In genomic region chr2:46876741-46877384, GRCh38 we compare ENCODE assay signal across 1 cellular context.
TF ChIP-seq lines count a peak whose summit lies in the region.

No MANE protein-coding gene starts in this region.

TF ChIP-seq in GM23338, 12 proteins besides CTCF, POLR2A, EP300 and RAD21 (continued from another document):
- TF ChIP-seq, protein P1, sequence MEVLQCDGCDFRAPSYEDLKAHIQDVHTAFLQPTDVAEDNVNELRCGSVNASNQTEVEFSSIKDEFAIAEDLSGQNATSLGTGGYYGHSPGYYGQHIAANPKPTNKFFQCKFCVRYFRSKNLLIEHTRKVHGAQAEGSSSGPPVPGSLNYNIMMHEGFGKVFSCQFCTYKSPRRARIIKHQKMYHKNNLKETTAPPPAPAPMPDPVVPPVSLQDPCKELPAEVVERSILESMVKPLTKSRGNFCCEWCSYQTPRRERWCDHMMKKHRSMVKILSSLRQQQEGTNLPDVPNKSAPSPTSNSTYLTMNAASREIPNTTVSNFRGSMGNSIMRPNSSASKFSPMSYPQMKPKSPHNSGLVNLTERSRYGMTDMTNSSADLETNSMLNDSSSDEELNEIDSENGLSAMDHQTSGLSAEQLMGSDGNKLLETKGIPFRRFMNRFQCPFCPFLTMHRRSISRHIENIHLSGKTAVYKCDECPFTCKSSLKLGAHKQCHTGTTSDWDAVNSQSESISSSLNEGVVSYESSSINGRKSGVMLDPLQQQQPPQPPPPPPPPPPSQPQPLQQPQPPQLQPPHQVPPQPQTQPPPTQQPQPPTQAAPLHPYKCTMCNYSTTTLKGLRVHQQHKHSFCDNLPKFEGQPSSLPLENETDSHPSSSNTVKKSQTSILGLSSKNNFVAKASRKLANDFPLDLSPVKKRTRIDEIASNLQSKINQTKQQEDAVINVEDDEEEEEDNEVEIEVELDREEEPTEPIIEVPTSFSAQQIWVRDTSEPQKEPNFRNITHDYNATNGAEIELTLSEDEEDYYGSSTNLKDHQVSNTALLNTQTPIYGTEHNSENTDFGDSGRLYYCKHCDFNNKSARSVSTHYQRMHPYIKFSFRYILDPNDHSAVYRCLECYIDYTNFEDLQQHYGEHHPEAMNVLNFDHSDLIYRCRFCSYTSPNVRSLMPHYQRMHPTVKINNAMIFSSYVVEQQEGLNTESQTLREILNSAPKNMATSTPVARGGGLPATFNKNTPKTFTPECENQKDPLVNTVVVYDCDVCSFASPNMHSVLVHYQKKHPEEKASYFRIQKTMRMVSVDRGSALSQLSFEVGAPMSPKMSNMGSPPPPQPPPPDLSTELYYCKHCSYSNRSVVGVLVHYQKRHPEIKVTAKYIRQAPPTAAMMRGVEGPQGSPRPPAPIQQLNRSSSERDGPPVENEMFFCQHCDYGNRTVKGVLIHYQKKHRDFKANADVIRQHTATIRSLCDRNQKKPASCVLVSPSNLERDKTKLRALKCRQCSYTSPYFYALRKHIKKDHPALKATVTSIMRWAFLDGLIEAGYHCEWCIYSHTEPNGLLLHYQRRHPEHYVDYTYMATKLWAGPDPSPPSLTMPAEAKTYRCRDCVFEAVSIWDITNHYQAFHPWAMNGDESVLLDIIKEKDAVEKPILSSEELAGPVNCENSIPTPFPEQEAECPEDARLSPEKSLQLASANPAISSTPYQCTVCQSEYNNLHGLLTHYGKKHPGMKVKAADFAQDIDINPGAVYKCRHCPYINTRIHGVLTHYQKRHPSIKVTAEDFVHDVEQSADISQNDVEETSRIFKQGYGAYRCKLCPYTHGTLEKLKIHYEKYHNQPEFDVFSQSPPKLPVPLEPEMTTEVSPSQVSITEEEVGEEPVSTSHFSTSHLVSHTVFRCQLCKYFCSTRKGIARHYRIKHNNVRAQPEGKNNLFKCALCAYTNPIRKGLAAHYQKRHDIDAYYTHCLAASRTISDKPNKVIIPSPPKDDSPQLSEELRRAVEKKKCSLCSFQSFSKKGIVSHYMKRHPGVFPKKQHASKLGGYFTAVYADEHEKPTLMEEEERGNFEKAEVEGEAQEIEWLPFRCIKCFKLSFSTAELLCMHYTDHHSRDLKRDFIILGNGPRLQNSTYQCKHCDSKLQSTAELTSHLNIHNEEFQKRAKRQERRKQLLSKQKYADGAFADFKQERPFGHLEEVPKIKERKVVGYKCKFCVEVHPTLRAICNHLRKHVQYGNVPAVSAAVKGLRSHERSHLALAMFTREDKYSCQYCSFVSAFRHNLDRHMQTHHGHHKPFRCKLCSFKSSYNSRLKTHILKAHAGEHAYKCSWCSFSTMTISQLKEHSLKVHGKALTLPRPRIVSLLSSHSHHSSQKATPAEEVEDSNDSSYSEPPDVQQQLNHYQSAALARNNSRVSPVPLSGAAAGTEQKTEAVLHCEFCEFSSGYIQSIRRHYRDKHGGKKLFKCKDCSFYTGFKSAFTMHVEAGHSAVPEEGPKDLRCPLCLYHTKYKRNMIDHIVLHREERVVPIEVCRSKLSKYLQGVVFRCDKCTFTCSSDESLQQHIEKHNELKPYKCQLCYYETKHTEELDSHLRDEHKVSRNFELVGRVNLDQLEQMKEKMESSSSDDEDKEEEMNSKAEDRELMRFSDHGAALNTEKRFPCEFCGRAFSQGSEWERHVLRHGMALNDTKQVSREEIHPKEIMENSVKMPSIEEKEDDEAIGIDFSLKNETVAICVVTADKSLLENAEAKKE (CRISPR knock-in tag; IDR thresholded peaks at IDR 0.05) = no peak
- no peak for TF ChIP-seq JUNB (IDR thresholded peaks at IDR 0.05; ENCODE audit: unreplicated experiment)
- TF ChIP-seq STAT1 (IDR thresholded peaks at IDR 0.05; ENCODE audit: unreplicated experiment) = no peak
- no peak for TF ChIP-seq EZH2 (IDR thresholded peaks at IDR 0.05; ENCODE audit: low read depth, unreplicated experiment)
- no peak for TF ChIP-seq ZNF114 (CRISPR knock-in tag; IDR thresholded peaks at IDR 0.05)
TF ChIP-seq in GM23338: peak in this region for 0.
